In genomic region chr20:32585519-32586127, GRCh38 we compare ENCODE assay signal across 9 cellular contexts. TPM values are rescaled to one million over a fixed set of nuclear protein-coding genes. Genes with fewer than 3 reads are reported as not detected.
DNase-seq lines count a peak whose midpoint lies in the region; ATAC-seq and TF ChIP-seq lines count a peak whose summit lies in the region.
"Had no signal": no experiment of that assay in that cellular context is flagged by ENCODE, and none has a peak within 500 bp of the region (broad histone marks: within the 10 kb centered on the region; RNA-seq: fewer than 3 reads in every experiment).

No MANE protein-coding gene starts in this region.

- no peaks in the 10 kb centered on the region for H3K4me1 ChIP-seq in prostate gland (replicated peaks)

- H3K27ac Mint-ChIP-seq in IgD-negative memory B cell = peak overlapping the region; percentile 90 to 95 (median 90)

- H3K4me3 ChIP-seq in GM12864 (ENCODE audit: low read depth, low read length) = peak overlapping the region; percentile 27
- H3K4me3 ChIP-seq in coronary artery = peak overlapping the region; percentile 75
- peak overlapping the region; percentile 54 to 63 for H3K4me3 ChIP-seq in prostate gland
- H3K4me3 ChIP-seq: mucosa of descending colon had no signal

- H3K9me3 ChIP-seq in prostate gland = no peaks in the 10 kb centered on the region
- H3K9me3 ChIP-seq: mucosa of descending colon had no signal

- peak overlapping the region; percentile 86 to 98 (median 94) for H3K4me3 Mint-ChIP-seq in IgD-negative memory B cell

- no peaks in the 10 kb centered on the region for H3K36me3 Mint-ChIP-seq in IgD-negative memory B cell

- no peak overlapping the region for H3K27ac ChIP-seq in coronary artery
- H3K27ac ChIP-seq in prostate gland = no peak overlapping the region

- H3K36me3 ChIP-seq in prostate gland = no peaks in the 10 kb centered on the region

- TF ChIP-seq POLR2A in prostate gland (IDR thresholded peaks at IDR 0.05) = no peak

- WGBS in prostate gland = 19% methylated on average over 31 of the region's 40 CpGs

- ATAC-seq in GM18502 (IDR thresholded peaks at IDR 0.05; ENCODE audit: poor library complexity, unreplicated experiment) (no peak), GM19324 (IDR thresholded peaks at IDR 0.05; ENCODE audit: low FRiP score, unreplicated experiment) (no peak), GM21619 (IDR thresholded peaks at IDR 0.05; ENCODE audit: unreplicated experiment) (no peak)

- H3K27me3 ChIP-seq in prostate gland (replicated peaks; ENCODE audit: insufficient read depth) = no peaks in the 10 kb centered on the region

- DNase-seq in GM12864 (ENCODE audit: low read depth) = no peak
- DNase-seq in coronary artery (ENCODE audit: low spot score) = no peak
- DNase-seq in prostate gland (ENCODE audit: low spot score) = no peak
- DNase-seq in central memory CD4-positive, alpha-beta T cell = no peak

- no peak for TF ChIP-seq CTCF in GM12864 (IDR thresholded peaks at IDR 0.05; ENCODE audit: low read depth, low read length, missing control alignments)
- no peak for TF ChIP-seq CTCF in coronary artery (IDR thresholded peaks at IDR 0.05)
- no peak for TF ChIP-seq CTCF in prostate gland (IDR thresholded peaks at IDR 0.05)

- intact Hi-C loops in prostate gland (cut with DNase I) = no loop called here

- no peaks in the 10 kb centered on the region for H3K9me3 Mint-ChIP-seq in IgD-negative memory B cell

- H3K4me1 Mint-ChIP-seq in IgD-negative memory B cell = peaks cover 11 to 29% (median 26%) of the 10 kb centered on the region in 3 donors

- peaks cover 6% of the 10 kb centered on the region for H3K27me3 Mint-ChIP-seq in IgD-negative memory B cell

RNA-seq across cellular contexts. Expression of gene NOL4L, which starts 0.5 kb away (rescaled TPM):
- polyA plus RNA-seq in IgD-negative memory B cell = 7.3 TPM
- 10 to 100 TPM; 18.0 to 59.7 TPM for total RNA-seq in prostate gland
